8 cellular contexts compared by ENCODE assay signal in genomic region chr1:32066489-32066873, GRCh38. TPM values are rescaled to one million over a fixed set of nuclear protein-coding genes. Genes with fewer than 3 reads are reported as not detected.
A peak's percentile ranks its signal among the peaks of the same experiment; 100 is the strongest.
DNase-seq lines count a peak whose midpoint lies in the region; ATAC-seq and TF ChIP-seq lines count a peak whose summit lies in the region.

No MANE protein-coding gene starts in this region.

- no peaks in the 10 kb centered on the region for H3K27me3 ChIP-seq in foreskin keratinocyte
- H3K27me3 ChIP-seq in prostate gland (replicated peaks; ENCODE audit: insufficient read depth), result no peaks in the 10 kb centered on the region

- H3K9me3 ChIP-seq in prostate gland, result no peaks in the 10 kb centered on the region

- H3K27ac ChIP-seq in foreskin keratinocyte (no peak overlapping the region), prostate gland (peak overlapping the region in 1 of 2 donors; percentile 20)

- TF ChIP-seq POLR2A in prostate gland (IDR thresholded peaks at IDR 0.05), result no peak

- ATAC-seq in foreskin keratinocyte (peak; percentile 33), HG03469 (IDR thresholded peaks at IDR 0.05; ENCODE audit: unreplicated experiment) (no peak), GM19328 (IDR thresholded peaks at IDR 0.05; ENCODE audit: unreplicated experiment) (no peak), HG03439 (IDR thresholded peaks at IDR 0.05; ENCODE audit: unreplicated experiment) (no peak)

- intact Hi-C loops in prostate gland (cut with DNase I), result loop anchor here (10.0 kb wide), 1 partner anchor 302 kb away; the partner anchor contains the start of gene ADGRB2

- WGBS in prostate gland, result under 1% methylated on average over 4 of the region's 4 CpGs

- peak; percentile 83 for DNase-seq in Ammon's horn (ENCODE audit: low spot score)
- DNase-seq in HS-5 (ENCODE audit: low read depth), result peak; percentile 72
- DNase-seq in SW 1271 (lab: John Stamatoyannopoulos, UW), result peak; percentile 28 to 70
- DNase-seq in foreskin keratinocyte, result peak; percentile 80 to 88
- DNase-seq in prostate gland (ENCODE audit: low spot score), result peak; percentile 89

- H3K4me3 ChIP-seq in prostate gland, result no peak overlapping the region

- H3K36me3 ChIP-seq in prostate gland, result no peaks in the 10 kb centered on the region

- peaks cover 10% of the 10 kb centered on the region for H3K4me1 ChIP-seq in foreskin keratinocyte
- H3K4me1 ChIP-seq in prostate gland (replicated peaks), result peaks cover 5% of the 10 kb centered on the region

- TF ChIP-seq CTCF in foreskin keratinocyte (conservative IDR thresholded peaks at IDR 0.05) (no peak), prostate gland (IDR thresholded peaks at IDR 0.05) (no peak)

RNA-seq across cellular contexts. Expression of gene TMEM39B, which starts 6.3 kb away (rescaled TPM):
- total RNA-seq in foreskin keratinocyte, result 10.1 and 11.4 TPM in 2 replicates
- polyA plus RNA-seq in foreskin keratinocyte, result 15.8 and 17.2 TPM in 2 replicates
- 10 to 100 TPM in 1 of 2 donors, 1 to 10 TPM in 1; 8.2 to 15.4 TPM for total RNA-seq in prostate gland

RNA-seq across cellular contexts. Expression of gene KPNA6, which starts 41.4 kb away (rescaled TPM):
- total RNA-seq in foreskin keratinocyte (58.2 and 58.9 TPM in 2 replicates), prostate gland (10 to 100 TPM; 37.9 to 56.9 TPM)
- polyA plus RNA-seq in foreskin keratinocyte, result 15.1 and 17.7 TPM in 2 replicates

RNA-seq across cellular contexts. Expression of gene KHDRBS1, which starts 52.8 kb away (rescaled TPM):
- total RNA-seq in foreskin keratinocyte (120 and 121 TPM in 2 replicates), prostate gland (10 to 100 TPM; 77.3 to 77.6 TPM)
- polyA plus RNA-seq in foreskin keratinocyte, result 81.2 and 92.5 TPM in 2 replicates
